Comparison of ENCODE assay signal across 15 cellular contexts in the genomic region with DNA sequence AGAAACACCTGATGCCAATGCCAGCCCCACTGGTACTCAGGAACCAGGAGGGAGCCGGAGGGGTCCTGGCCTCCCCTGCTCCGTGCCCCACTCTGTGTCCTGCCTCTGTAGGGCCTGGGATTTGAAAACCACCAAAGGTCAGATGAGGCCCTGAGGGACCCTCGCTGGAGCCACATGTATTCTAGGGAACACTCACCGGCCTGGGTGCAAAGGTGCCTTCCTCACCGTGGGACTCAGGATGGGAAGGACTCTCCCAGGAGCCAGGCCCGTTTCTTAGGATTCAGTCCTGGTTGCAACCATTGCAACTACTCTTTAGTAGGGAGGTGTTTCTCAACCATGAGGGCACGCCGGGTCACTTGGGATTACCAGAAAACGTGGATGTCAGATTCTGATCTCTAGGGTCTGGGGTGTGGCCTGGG.
A peak's percentile ranks its signal among the peaks of the same experiment; 100 is the strongest.
DNase-seq lines count a peak whose midpoint lies in the region; ATAC-seq and TF ChIP-seq lines count a peak whose summit lies in the region.
"Had no signal": no experiment of that assay in that cellular context is flagged by ENCODE, and none has a peak within 500 bp of the region (broad histone marks: within the 10 kb centered on the region; RNA-seq: fewer than 3 reads in every experiment).

No MANE protein-coding gene starts in this region.

- no peak overlapping the region for H2AK9ac ChIP-seq in IMR-90 (replicated peaks; ENCODE audit: low read depth, low read length, poor library complexity)

- H3K9me1 ChIP-seq in IMR-90 (ENCODE audit: insufficient read depth, low read length), result peaks cover 12% of the 10 kb centered on the region

- no peak overlapping the region for H2BK5ac ChIP-seq in IMR-90 (ENCODE audit: low read depth, low read length, poor library complexity, severe bottlenecking)

- H3K27ac ChIP-seq in IMR-90 (ENCODE audit: insufficient read depth, low read length) (no peak overlapping the region), angular gyrus (ENCODE audit: low read depth, low read length) (peak overlapping the region; percentile 53), stomach (peak overlapping the region in 3 of 5 donors; percentile 76 to 85 (median 82))

- 93% methylated on average over 5 of the region's 9 CpGs; no CpG with 5 or more reads in 1 of the 2 experiments for WGBS in IMR-90 (ENCODE audit: extremely low coverage in 2 of 2, insufficient read length in 1 of 2), 2 experiments
- WGBS in stomach, 5 donors, result 79 to 100% (median 86%) methylated on average over 6 to 9 of the region's 9 CpGs

- H2BK20ac ChIP-seq in IMR-90 (ENCODE audit: low read depth, low read length), result no peak overlapping the region; the same call in 1 of the 2 replicates

- no TSS peak for BruUV-seq in IMR-90 (replicated peaks; lab: Mats Ljungman, UMichigan)

- no peaks in the 10 kb centered on the region for H3K9me3 Mint-ChIP-seq in mesothelial cell of epicardium
- H3K9me3 Mint-ChIP-seq: GM23338 had no signal

- H4K91ac ChIP-seq in IMR-90 (ENCODE audit: insufficient read depth, low read depth, low read length), result peak overlapping the region; percentile 61; the same call in 1 of the 2 replicates

- H3K27me3 Mint-ChIP-seq in mesothelial cell of epicardium (ENCODE audit: low read depth), result no peaks in the 10 kb centered on the region

- no peak overlapping the region for H3K9ac ChIP-seq in IMR-90 (ENCODE audit: low read depth, low read length)

- no peak for ATAC-seq in IMR-90 (ENCODE audit: low read depth)

- no peaks in the 10 kb centered on the region; a peak in 1 of 4 replicates for H3K79me1 ChIP-seq in IMR-90 (ENCODE audit: low read depth in 1 of 2, low read length in 2 of 2)

- no peak overlapping the region for H2AFZ ChIP-seq in IMR-90 (replicated peaks; ENCODE audit: low read length, poor library complexity)
- H2AFZ ChIP-seq: GM23338 had no signal

- peak overlapping the region; percentile 70; the same call in 1 of the 2 replicates for H3K14ac ChIP-seq in IMR-90 (replicated peaks; ENCODE audit: low read depth, low read length)

- H4K5ac ChIP-seq in IMR-90 (ENCODE audit: low read depth, low read length), result no peak overlapping the region; the same call in 1 of the 2 replicates

- no peak overlapping the region for H3K4me2 ChIP-seq in IMR-90 (ENCODE audit: low read depth, low read length)
- H3K4me2 ChIP-seq: GM23338 had no signal

- H3K36me3 Mint-ChIP-seq in mesothelial cell of epicardium, result peaks cover 3% of the 10 kb centered on the region

- H4K8ac ChIP-seq in IMR-90 (ENCODE audit: low read depth in 2 of 2, low read length in 2 of 2), result no peak overlapping the region

- peaks cover 21% of the 10 kb centered on the region for H3K4me1 ChIP-seq in IMR-90 (ENCODE audit: control insufficient read depth, insufficient read depth, low read length)
- H3K4me1 ChIP-seq in stomach, result peaks cover 28 to 41% (median 33%) of the 10 kb centered on the region in 4 donors
- H3K4me1 ChIP-seq: colonic mucosa had no signal

- peaks cover 25% of the 10 kb centered on the region for H3K4me1 Mint-ChIP-seq in mesothelial cell of epicardium

- intact Hi-C loops in IMR-90 (cut with micrococcal nuclease) (loop anchor here (5.0 kb wide), 1 partner anchor 168 kb away; no protein-coding TSS in a partner anchor), stomach (cut with DNase I; ENCODE audit: low total_unique reads) (loop anchor here (5.0 to 10.0 kb wide), 2 partner anchors 89 to 183 kb away; no protein-coding TSS in a partner anchor)

- TF ChIP-seq CTCF in IMR-90 (conservative IDR thresholded peaks at IDR 0.05; ENCODE audit: low read depth, low read length) (no peak), mesothelial cell of epicardium (IDR thresholded peaks at IDR 0.05; ENCODE audit: unreplicated experiment) (no peak), stomach (IDR thresholded peaks at IDR 0.05) (no peak)

- H4K20me1 ChIP-seq in IMR-90 (ENCODE audit: insufficient read depth, low read length), result no peaks in the 10 kb centered on the region; the same call in 1 of the 2 replicates

- no peak overlapping the region for H3K4me3 Mint-ChIP-seq in mesothelial cell of epicardium
- H3K4me3 Mint-ChIP-seq: GM23338 had no signal

- peak overlapping the region; percentile 81 for H3K27ac Mint-ChIP-seq in mesothelial cell of epicardium
- H3K27ac Mint-ChIP-seq: GM23338 had no signal

- H3K9me3 ChIP-seq in IMR-90 (ENCODE audit: control insufficient read depth, insufficient read depth, low read length), result no peaks in the 10 kb centered on the region
- no peaks in the 10 kb centered on the region for H3K9me3 ChIP-seq in stomach
- H3K9me3 ChIP-seq: colonic mucosa had no signal

- POLR2A ChIA-PET in IMR-90 (lab: Charles Lee; ENCODE audit: unreplicated experiment), result no interaction called here

- H3K4me3 ChIP-seq in IMR-90 (ENCODE audit: insufficient read depth, low read depth, low read length), result no peak overlapping the region
- no peak overlapping the region for H3K4me3 ChIP-seq in stomach
- H3K4me3 ChIP-seq: colonic mucosa, GM23338 had no signal

- TF ChIP-seq POLR2A in IMR-90 (IDR thresholded peaks at IDR 0.05; ENCODE audit: low read depth, low read length), result no peak
- no peak for TF ChIP-seq POLR2A in stomach (IDR thresholded peaks at IDR 0.05)

- H3K4ac ChIP-seq in IMR-90 (ENCODE audit: low read depth, low read length), result peak overlapping the region; percentile 88

- H3K27me3 ChIP-seq in IMR-90 (ENCODE audit: control insufficient read depth, insufficient read depth, low read length) (no peaks in the 10 kb centered on the region), stomach (no peaks in the 10 kb centered on the region)
- H3K27me3 ChIP-seq: colonic mucosa had no signal

- H3K36me3 ChIP-seq in IMR-90 (ENCODE audit: control insufficient read depth, insufficient read depth, low read length) (peaks cover 6% of the 10 kb centered on the region), stomach (peaks cover 0 to 14% (median 12%) of the 10 kb centered on the region in 4 donors)
- H3K36me3 ChIP-seq: colonic mucosa had no signal

- CTCF ChIA-PET in IMR-90 (lab: Yijun Ruan, JAX), result no interaction called here

- no peak for TF ChIP-seq RAD21 in IMR-90 (IDR thresholded peaks at IDR 0.05; ENCODE audit: low read length)

- TF ChIP-seq EP300 in stomach (IDR thresholded peaks at IDR 0.05), result no peak

- 0 out of 2 replicates have a peak overlapping the region, but pooled peaks have one; percentile 80 for H2BK120ac ChIP-seq in IMR-90 (ENCODE audit: low read depth, low read length)

- no peak overlapping the region for H2BK15ac ChIP-seq in IMR-90 (ENCODE audit: low read depth, low read length)

- dilution Hi-C loops in IMR-90 (cut with HindIII; ENCODE audit: low sequenced_read_pairs, unreplicated experiment), result no loop called here

- DNase-seq in IMR-90 (no peak), mesothelial cell of epicardium (ENCODE audit: low spot score in 2 of 2, unreplicated experiment in 2 of 2) (no peak), stomach (no peak), NCI-H446 (lab: John Stamatoyannopoulos, UW) (no peak), midbrain (lab: John Stamatoyannopoulos, UW) (no peak), retina (no peak), NCI-H345 treated with DMSO at 0.1 percent for 48 hours (lab: John Stamatoyannopoulos, UW; ENCODE audit: unreplicated experiment) (no peak)
- DNase-seq: activated CD8-positive, alpha-beta memory T cell treated with anti-CD3 and anti-CD28 coated beads, Interleukin-2, amount 50 U/mL, for 48 hours; colonic mucosa; NCI-H2107; NCI-H748 treated with DMSO at 0.1 percent for 48 hours; right cardiac atrium; stimulated activated CD4-positive, alpha-beta T cell treated with anti-CD3 and anti-CD28 coated beads, Interleukin-4, amount 100 ng/mL, for 4 hours had no signal

- H2AK5ac ChIP-seq in IMR-90 (ENCODE audit: low read depth, low read length), result peak overlapping the region; percentile 46; the same call in 1 of the 2 replicates

- H3K18ac ChIP-seq in IMR-90 (ENCODE audit: low read depth, low read length), result no peak overlapping the region

- H3K56ac ChIP-seq in IMR-90 (ENCODE audit: extremely low read depth, insufficient read depth, low read length), result no peak overlapping the region

- in situ Hi-C loops in IMR-90 (cut with MboI; ENCODE audit: low sequenced_read_pairs), result no loop called here

- H3K23ac ChIP-seq in IMR-90 (ENCODE audit: low read depth, low read length), result no peak overlapping the region

TF ChIP-seq in IMR-90, 13 proteins besides CTCF, POLR2A, EP300 and RAD21:
- TF ChIP-seq MAZ (IDR thresholded peaks at IDR 0.05; ENCODE audit: borderline replicate concordance, low read depth, low read length) (no peak), SMC3 (IDR thresholded peaks at IDR 0.05; ENCODE audit: low read depth, low read length) (no peak), RCOR1 (IDR thresholded peaks at IDR 0.05; ENCODE audit: insufficient replicate concordance, low read length) (no peak), CEBPB (IDR thresholded peaks at IDR 0.05; ENCODE audit: low read depth, low read length) (no peak), FOS (IDR thresholded peaks at IDR 0.05; ENCODE audit: low read depth, low read length) (no peak), CHD1 (IDR thresholded peaks at IDR 0.05; ENCODE audit: low read depth, low read length) (no peak), NFE2L2 (IDR thresholded peaks at IDR 0.05; ENCODE audit: low read depth, low read length) (no peak), RFX5 (IDR thresholded peaks at IDR 0.05; ENCODE audit: low read depth, low read length) (no peak)
